ENCODE assay signal across 1 cellular context in genomic region chr7:127821146-127821545, GRCh38.
TF ChIP-seq lines count a peak whose summit lies in the region.

No MANE protein-coding gene starts in this region.

TF ChIP-seq in GM23338, 12 proteins besides CTCF, POLR2A, EP300 and RAD21:
- TF ChIP-seq ZNF462 (CRISPR knock-in tag; IDR thresholded peaks at IDR 0.05) (no peak), JUNB (IDR thresholded peaks at IDR 0.05; ENCODE audit: unreplicated experiment) (no peak), ETS1 (IDR thresholded peaks at IDR 0.05) (no peak), ZNF331 (CRISPR knock-in tag; IDR thresholded peaks at IDR 0.05; ENCODE audit: low read depth) (no peak), EZH2 (IDR thresholded peaks at IDR 0.05; ENCODE audit: low read depth, unreplicated experiment) (no peak), ZNF114 (CRISPR knock-in tag; IDR thresholded peaks at IDR 0.05) (no peak), REST (IDR thresholded peaks at IDR 0.05; ENCODE audit: unreplicated experiment) (no peak), EZH2phosphoT487 (IDR thresholded peaks at IDR 0.05; ENCODE audit: unreplicated experiment) (no peak), NANOG (IDR thresholded peaks at IDR 0.05; ENCODE audit: borderline replicate concordance) (no peak), POLR2AphosphoS5 (IDR thresholded peaks at IDR 0.05; ENCODE audit: low read depth) (no peak), CREB1 (CRISPR knock-in tag; IDR thresholded peaks at IDR 0.05; ENCODE audit: low read depth) (no peak)
